ENCODE assay signal across 8 cellular contexts in genomic region chr10:70106958-70107791, GRCh38. TPM values are rescaled to one million over a fixed set of nuclear protein-coding genes. Genes with fewer than 3 reads are reported as not detected.
A peak's percentile ranks its signal among the peaks of the same experiment; 100 is the strongest.
DNase-seq lines count a peak whose midpoint lies in the region; ATAC-seq, FAIRE-seq and TF ChIP-seq lines count a peak whose summit lies in the region.
"Had no signal": no experiment of that assay in that cellular context is flagged by ENCODE, and none has a peak within 500 bp of the region (broad histone marks: within the 10 kb centered on the region; RNA-seq: fewer than 3 reads in every experiment).

No MANE protein-coding gene starts in this region.

- no peak overlapping the region for H3K4me3 Mint-ChIP-seq in astrocyte (ENCODE audit: unreplicated experiment)
- H3K4me3 Mint-ChIP-seq: naive B cell had no signal

- no peaks in the 10 kb centered on the region for H4K20me1 ChIP-seq in astrocyte (ENCODE audit: insufficient read depth, low read length)

- H3K4me2 ChIP-seq in astrocyte (ENCODE audit: low read length), result no peak overlapping the region

- H2AFZ ChIP-seq in astrocyte (ENCODE audit: low read depth, low read length), result no peak overlapping the region

- no peak overlapping the region for H3K27ac ChIP-seq in astrocyte (ENCODE audit: low read depth, low read length)
- no peak overlapping the region for H3K27ac ChIP-seq in pancreas

- intact Hi-C loops in pancreas (cut with DNase I), result no loop called here

- H3K36me3 ChIP-seq in astrocyte (ENCODE audit: insufficient read depth, low read length), result peaks cover 2% of the 10 kb centered on the region
- H3K36me3 ChIP-seq in pancreas, result peaks cover 0 to 3% (median 0%) of the 10 kb centered on the region in 3 donors

- peak; percentile 14 for TF ChIP-seq CTCF in GM13976 (IDR thresholded peaks at IDR 0.05; ENCODE audit: borderline replicate concordance, control extremely low read depth, extremely low read depth, insufficient read depth, missing control alignments)
- peak; percentile 37 for TF ChIP-seq CTCF in astrocyte (IDR thresholded peaks at IDR 0.05; ENCODE audit: insufficient read depth, low read depth, low read length)
- peak in 3 of 4 donors; percentile 8 to 18 (median 12) for TF ChIP-seq CTCF in pancreas (IDR thresholded peaks at IDR 0.05)

- H3K4me3 ChIP-seq in astrocyte (ENCODE audit: insufficient read depth, low read depth, low read length) (no peak overlapping the region), pancreas (no peak overlapping the region)

- WGBS in pancreas, 2 donors, result 79 to 84% methylated on average over 22 of the region's 22 CpGs

- no peaks in the 10 kb centered on the region for H3K9me3 Mint-ChIP-seq in astrocyte (ENCODE audit: unreplicated experiment)
- H3K9me3 Mint-ChIP-seq: naive B cell had no signal

- in situ Hi-C loops in GM13976 (cut with MboI; ENCODE audit: low sequenced_read_pairs, unreplicated experiment), result no loop called here

- DNase-seq in GM13976 (ENCODE audit: low spot score) (peak; percentile 77), astrocyte (ENCODE audit: low read depth) (no peak), pancreas (peak in 1 of 6 donors; percentile 55), T1000 (lab: John Stamatoyannopoulos, UW) (no peak), NOMO-1 treated with DMSO at 0.1 percent for 48 hours (lab: John Stamatoyannopoulos, UW; ENCODE audit: unreplicated experiment) (no peak), AG08396 (ENCODE audit: low spot score) (no peak)
- DNase-seq: naive B cell had no signal

- no peaks in the 10 kb centered on the region for H3K27me3 Mint-ChIP-seq in astrocyte (ENCODE audit: low read depth, unreplicated experiment)
- H3K27me3 Mint-ChIP-seq: naive B cell had no signal

- H3K4me1 Mint-ChIP-seq in astrocyte (ENCODE audit: low read depth, unreplicated experiment), result no peaks in the 10 kb centered on the region

- H3K27ac Mint-ChIP-seq in astrocyte (ENCODE audit: unreplicated experiment), result no peak overlapping the region

- no peak for FAIRE-seq in astrocyte (lab: Jason Lieb, UNC)
- FAIRE-seq in pancreas (lab: Jason Lieb, UNC), result no peak

- ATAC-seq in HG02885 (IDR thresholded peaks at IDR 0.05; ENCODE audit: poor library complexity, unreplicated experiment) (peak; percentile 75), pancreas (peak in 1 of 4 donors; percentile 42)

- H3K27me3 ChIP-seq in astrocyte (ENCODE audit: insufficient read depth, low read length), result no peaks in the 10 kb centered on the region
- H3K27me3 ChIP-seq in pancreas, result no peaks in the 10 kb centered on the region

- no peaks in the 10 kb centered on the region for H3K9me3 ChIP-seq in astrocyte (ENCODE audit: insufficient read depth, low read depth, low read length)
- H3K9me3 ChIP-seq in pancreas, result no peaks in the 10 kb centered on the region

- no peak overlapping the region for H3K9ac ChIP-seq in astrocyte (ENCODE audit: low read length)

- H3K4me1 ChIP-seq in astrocyte (ENCODE audit: insufficient read depth, low read length) (no peaks in the 10 kb centered on the region), pancreas (no peaks in the 10 kb centered on the region)

- no peaks in the 10 kb centered on the region for H3K79me2 ChIP-seq in astrocyte (ENCODE audit: insufficient read depth, low read length)

- H3K36me3 Mint-ChIP-seq in astrocyte (ENCODE audit: low read depth, unreplicated experiment), result peaks cover 12% of the 10 kb centered on the region
- H3K36me3 Mint-ChIP-seq: naive B cell had no signal

RNA-seq across cellular contexts. Expression of gene AIFM2, which starts 25.4 kb away (rescaled TPM):
- total RNA-seq in astrocyte, result 7.1 and 7.5 TPM in 2 replicates
- 1 to 10 TPM; 2.0 to 5.0 (median 3.0) TPM for total RNA-seq in pancreas
- polyA plus RNA-seq in pancreas, result 1 to 10 TPM; 3.8 to 4.8 TPM

RNA-seq across cellular contexts. Expression of gene TYSND1, which starts 39.3 kb away (rescaled TPM):
- 8.7 and 8.9 TPM in 2 replicates for total RNA-seq in astrocyte
- 1 to 10 TPM; 6.7 to 8.6 (median 7.7) TPM for total RNA-seq in pancreas
- polyA plus RNA-seq in pancreas, result 1 to 10 TPM; 8.2 to 9.5 TPM

RNA-seq across cellular contexts. Expression of gene MACROH2A2, which starts 54.5 kb away (rescaled TPM):
- total RNA-seq in astrocyte (25.5 and 25.6 TPM in 2 replicates), pancreas (10 to 100 TPM in 1 of 6 donors, 1 to 10 TPM in 5; 2.3 to 11.2 (median 6.4) TPM)
- 10 to 100 TPM in 1 of 2 donors, 1 to 10 TPM in 1; 7.5 to 13.2 TPM for polyA plus RNA-seq in pancreas
